11 cellular contexts compared by ENCODE assay signal in the genomic region with DNA sequence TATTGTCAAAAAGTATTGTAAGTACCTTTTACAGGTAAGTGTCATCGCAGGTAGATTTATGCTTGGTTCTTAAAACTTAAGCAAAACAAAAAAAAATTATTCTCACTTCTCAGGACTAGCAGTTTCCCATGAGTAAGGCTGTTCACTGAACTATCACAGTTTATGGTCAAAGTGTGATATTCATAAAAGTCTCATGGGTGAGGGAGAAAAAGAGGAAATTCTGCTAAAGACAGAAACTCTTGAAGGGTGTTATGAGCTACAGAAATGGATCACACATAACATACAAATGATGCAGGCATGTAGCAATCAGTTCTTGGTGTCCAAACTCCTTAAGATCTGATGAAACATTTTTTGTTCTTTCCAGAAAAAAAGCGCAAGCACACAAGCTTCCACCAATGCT. TPM values are rescaled to one million over a fixed set of nuclear protein-coding genes. Genes with fewer than 3 reads are reported as not detected.
A peak's percentile ranks its signal among the peaks of the same experiment; 100 is the strongest.
DNase-seq lines count a peak whose midpoint lies in the region; ATAC-seq and TF ChIP-seq lines count a peak whose summit lies in the region.
"Had no signal": no experiment of that assay in that cellular context is flagged by ENCODE, and none has a peak within 500 bp of the region (broad histone marks: within the 10 kb centered on the region; RNA-seq: fewer than 3 reads in every experiment).

No MANE protein-coding gene starts in this region.

- no peak overlapping the region for H3K4me3 ChIP-seq in fibroblast of the aortic adventitia (ENCODE audit: low read depth, low read length)
- H3K4me3 ChIP-seq: heart left ventricle had no signal

- H3K4me1 Mint-ChIP-seq in IgD-negative memory B cell = peaks cover 43 to 69% (median 58%) of the 10 kb centered on the region in 3 donors
- peaks cover 18% of the 10 kb centered on the region for H3K4me1 Mint-ChIP-seq in type B pancreatic cell (ENCODE audit: unreplicated experiment)

- TF ChIP-seq CTCF in fibroblast of the aortic adventitia (IDR thresholded peaks at IDR 0.05; ENCODE audit: insufficient read depth, low read length) (no peak), type B pancreatic cell (conservative IDR thresholded peaks at IDR 0.05) (no peak)

- no peaks in the 10 kb centered on the region for H3K9me3 Mint-ChIP-seq in IgD-negative memory B cell
- no peaks in the 10 kb centered on the region for H3K9me3 Mint-ChIP-seq in type B pancreatic cell

- ATAC-seq in GM18508 (IDR thresholded peaks at IDR 0.05; ENCODE audit: insufficient read depth, unreplicated experiment) (peak; percentile 41), GM21723 (IDR thresholded peaks at IDR 0.05; ENCODE audit: unreplicated experiment) (peak; percentile 53)
- ATAC-seq: heart left ventricle had no signal

- H3K27ac Mint-ChIP-seq in IgD-negative memory B cell (peak overlapping the region; percentile 0 to 50 (median 22)), type B pancreatic cell (no peak overlapping the region)

- H3K27me3 Mint-ChIP-seq in IgD-negative memory B cell (peaks cover 5% of the 10 kb centered on the region), type B pancreatic cell (no peaks in the 10 kb centered on the region)

- DNase-seq in fibroblast of the aortic adventitia (ENCODE audit: low read depth) (peak; percentile 19), type B pancreatic cell (ENCODE audit: extremely low spot score, unreplicated experiment) (no peak), activated gamma-delta T cell treated with Interleukin-2 at 50 U/mL for 16 hours (no peak), NCI-H774 (lab: John Stamatoyannopoulos, UW) (no peak), kidney glomerular epithelial cell (lab: John Stamatoyannopoulos, UW) (no peak)
- DNase-seq: DMS79 treated with DMSO at 0.1 percent for 48 hours, heart left ventricle, NCI-H2171 had no signal

- H3K4me3 Mint-ChIP-seq in IgD-negative memory B cell (peak overlapping the region; percentile 12 to 78 (median 30)), type B pancreatic cell (no peak overlapping the region)

- peaks cover 2% of the 10 kb centered on the region for H3K36me3 Mint-ChIP-seq in IgD-negative memory B cell
- H3K36me3 Mint-ChIP-seq in type B pancreatic cell = peaks cover 18% of the 10 kb centered on the region

RNA-seq across cellular contexts. Expression of a gene that starts 8.5 kb away (rescaled TPM):
- 25.6 TPM for polyA plus RNA-seq in IgD-negative memory B cell
- total RNA-seq in fibroblast of the aortic adventitia (ENCODE audit: low replicate concordance) (36.0 and 51.8 TPM in 2 replicates), type B pancreatic cell (ENCODE audit: low replicate concordance) (26.4 and 43.3 TPM in 2 replicates)

RNA-seq across cellular contexts. Expression of a gene that starts 37.0 kb away (rescaled TPM):
- 34.5 TPM for polyA plus RNA-seq in IgD-negative memory B cell
- total RNA-seq in fibroblast of the aortic adventitia (ENCODE audit: low replicate concordance) = 21.5 and 31.4 TPM in 2 replicates
- total RNA-seq in type B pancreatic cell (ENCODE audit: low replicate concordance) = 15.5 and 21.5 TPM in 2 replicates

RNA-seq across cellular contexts. Expression of a gene that starts 37.1 kb away (rescaled TPM):
- 47.9 TPM for polyA plus RNA-seq in IgD-negative memory B cell
- total RNA-seq in fibroblast of the aortic adventitia (ENCODE audit: low replicate concordance) (20.3 and 41.7 TPM in 2 replicates), type B pancreatic cell (ENCODE audit: low replicate concordance) (37.7 and 42.3 TPM in 2 replicates)

RNA-seq across cellular contexts. Expression of a gene that starts 44.5 kb away (rescaled TPM):
- polyA plus RNA-seq in IgD-negative memory B cell = 13.0 TPM
- 3.9 and 4.2 TPM in 2 replicates for total RNA-seq in fibroblast of the aortic adventitia (ENCODE audit: low replicate concordance)
- 2.7 and 4.6 TPM in 2 replicates for total RNA-seq in type B pancreatic cell (ENCODE audit: low replicate concordance)
